ENCODE assay signal across 15 cellular contexts in genomic region chr20:48891235-48892048, GRCh38. TPM values are rescaled to one million over a fixed set of nuclear protein-coding genes. Genes with fewer than 3 reads are reported as not detected.
DNase-seq lines count a peak whose midpoint lies in the region; ATAC-seq, FAIRE-seq and TF ChIP-seq lines count a peak whose summit lies in the region.
"Had no signal": no experiment of that assay in that cellular context is flagged by ENCODE, and none has a peak within 500 bp of the region (broad histone marks: within the 10 kb centered on the region; RNA-seq: fewer than 3 reads in every experiment).

No MANE protein-coding gene starts in this region.

- no peak for TF ChIP-seq RAD21 in HepG2 (CRISPR knock-in tag; IDR thresholded peaks at IDR 0.05)

- H3K4me1 Mint-ChIP-seq in memory B cell, result peaks cover 28% of the 10 kb centered on the region

- BruUV-seq in HepG2 (replicated peaks; lab: Mats Ljungman, UMichigan), result no TSS peak

- H3K9me3 ChIP-seq in HepG2 (ENCODE audit: low read length) (no peaks in the 10 kb centered on the region), right lobe of liver (no peaks in the 10 kb centered on the region), RWPE2 (ENCODE audit: severe bottlenecking) (no peaks in the 10 kb centered on the region)

- H3K36me3 ChIP-seq in HepG2 (replicated peaks in 1 of 2; ENCODE audit: control insufficient read depth in 1 of 2, insufficient read depth in 2 of 2, low read length in 2 of 2) (no peaks in the 10 kb centered on the region), right lobe of liver (no peaks in the 10 kb centered on the region), RWPE2 (ENCODE audit: low read depth) (no peaks in the 10 kb centered on the region)

- peaks cover 0 to 15% of the 10 kb centered on the region in 2 experiments; a peak in 3 of 5 replicates for H3K27me3 ChIP-seq in HepG2 (ENCODE audit: control insufficient read depth in 1 of 2, insufficient read depth in 2 of 2, low read length in 2 of 2)
- no peaks in the 10 kb centered on the region for H3K27me3 ChIP-seq in right lobe of liver
- H3K27me3 ChIP-seq in RWPE2 (ENCODE audit: insufficient read depth, poor library complexity, severe bottlenecking), result no peaks in the 10 kb centered on the region

- FAIRE-seq in HepG2 (lab: Jason Lieb, UNC), result no peak
- FAIRE-seq: H1 had no signal

- H3K9me3 Mint-ChIP-seq in memory B cell, result peaks cover 8% of the 10 kb centered on the region
- H3K9me3 Mint-ChIP-seq: CD8-positive, alpha-beta memory T cell had no signal

- H3K4me2 ChIP-seq in HepG2 (ENCODE audit: low read depth, low read length), result no peak overlapping the region

- no peaks in the 10 kb centered on the region for H3K27me3 Mint-ChIP-seq in memory B cell

- no peak for DNase-seq in HepG2 (ENCODE audit: low spot score)
- no peak for DNase-seq in right lobe of liver
- DNase-seq in RWPE2 (ENCODE audit: low spot score), result no peak
- DNase-seq in memory B cell (ENCODE audit: low spot score in 2 of 2), result no peak
- no peak for DNase-seq in superior temporal gyrus (ENCODE audit: extremely low spot score)
- DNase-seq in DMS53 treated with DMSO at 0.1 percent for 48 hours (lab: John Stamatoyannopoulos, UW; ENCODE audit: unreplicated experiment), result no peak
- no peak for DNase-seq in NCI-H187 (lab: John Stamatoyannopoulos, UW)
- DNase-seq in A172 (ENCODE audit: low spot score), result no peak
- DNase-seq: ACHN; CD8-positive, alpha-beta memory T cell; HFFc6; Kasumi-1; NCI-H1436 treated with DMSO at 0.1 percent for 48 hours had no signal

- H3K79me2 ChIP-seq in HepG2 (ENCODE audit: insufficient read depth, low read length), result no peaks in the 10 kb centered on the region

- H3K9ac ChIP-seq in HepG2 (ENCODE audit: insufficient read depth, low read depth, low read length), result no peak overlapping the region

- H3K4me3 ChIP-seq in HepG2 (replicated peaks in 1 of 3; ENCODE audit: insufficient read depth in 1 of 3, low read depth in 2 of 3, low read length in 3 of 3) (no peak overlapping the region), right lobe of liver (no peak overlapping the region), RWPE2 (ENCODE audit: severe bottlenecking) (no peak overlapping the region)

- 0% methylated on average over 3 of the region's 4 CpGs for WGBS in HepG2 (ENCODE audit: low lambda C conversion rate)
- WGBS in right lobe of liver (ENCODE audit: insufficient coverage, low coverage, low lambda C conversion rate, missing lambda C conversion rate), result no CpG with 5 or more reads among the region's 4 CpGs

- ATAC-seq in HepG2 (no peak), right lobe of liver (no peak), RWPE2 (ENCODE audit: low read depth) (0 out of 3 replicates have a peak, but pooled peaks have one; percentile 34), memory B cell (ENCODE audit: low read depth) (peak; percentile 72)
- ATAC-seq: SK-N-SH treated with all-trans-retinoic acid at 6 μM for 48 hours had no signal

- in situ Hi-C loops in HepG2 (cut with HindIII; ENCODE audit: extremely low pct_ligation_motif_present, low pct_unique_long_range_greater_than_20kb), result no loop called here

- no peak for TF ChIP-seq EP300 in HepG2 (IDR thresholded peaks at IDR 0.05; ENCODE audit: low read depth in 2 of 2, low read length in 2 of 2)
- no peak for TF ChIP-seq EP300 in HepG2 (CRISPR knock-in tag; IDR thresholded peaks at IDR 0.05; ENCODE audit: borderline replicate concordance)

- TF ChIP-seq CTCF in HepG2 (CRISPR knock-in tag; IDR thresholded peaks at IDR 0.05) (no peak), right lobe of liver (IDR thresholded peaks at IDR 0.05) (no peak), RWPE2 (IDR thresholded peaks at IDR 0.05; ENCODE audit: poor library complexity, severe bottlenecking) (no peak)

- POLR2A ChIA-PET in HepG2 (lab: Yijun Ruan, JAX), result no interaction called here

- CTCF ChIA-PET in HepG2 (lab: Yijun Ruan, JAX; ENCODE audit: low intra/inter-chr PET ratio, low total read pairs), result no interaction called here

- no peaks in the 10 kb centered on the region for H3K4me1 ChIP-seq in HepG2 (ENCODE audit: insufficient read depth, low read length)
- H3K4me1 ChIP-seq in right lobe of liver, result no peaks in the 10 kb centered on the region
- no peaks in the 10 kb centered on the region for H3K4me1 ChIP-seq in RWPE2 (ENCODE audit: insufficient read depth, poor library complexity, severe bottlenecking)

- peaks cover 2% of the 10 kb centered on the region for H3K36me3 Mint-ChIP-seq in memory B cell

- no peak overlapping the region for H3K27ac ChIP-seq in HepG2 (ENCODE audit: extremely low read length, insufficient read depth, low read length)
- no peak overlapping the region for H3K27ac ChIP-seq in right lobe of liver
- no peak overlapping the region for H3K27ac ChIP-seq in RWPE2 (ENCODE audit: poor library complexity, severe bottlenecking)

- no peaks in the 10 kb centered on the region for H4K20me1 ChIP-seq in HepG2 (ENCODE audit: insufficient read depth, low read length)

- no peak overlapping the region for H3K4me3 Mint-ChIP-seq in memory B cell
- H3K4me3 Mint-ChIP-seq: CD8-positive, alpha-beta memory T cell; HFFc6 had no signal

- intact Hi-C loops in HepG2 (cut with micrococcal nuclease; ENCODE audit: unreplicated experiment) (no loop called here), right lobe of liver (cut with DNase I) (no loop called here)

- H3K27ac Mint-ChIP-seq in memory B cell, result peak overlapping the region; percentile 48
- H3K27ac Mint-ChIP-seq: CD8-positive, alpha-beta memory T cell; HFFc6 had no signal

- H2AFZ ChIP-seq in HepG2 (ENCODE audit: low read length), result no peak overlapping the region

- TF ChIP-seq POLR2A in HepG2 (IDR thresholded peaks at IDR 0.05; ENCODE audit: insufficient read depth in 1 of 2, low read depth in 2 of 2, low read length in 2 of 2) (no peak), right lobe of liver (IDR thresholded peaks at IDR 0.05) (no peak)

TF ChIP-seq in HepG2, 621 proteins besides CTCF, POLR2A, EP300 and RAD21 (continues in another document):
- TF ChIP-seq ZFX (CRISPR knock-in tag; IDR thresholded peaks at IDR 0.05; ENCODE audit: low read depth) (no peak), ZNF282 (IDR thresholded peaks at IDR 0.05; ENCODE audit: partially characterized antibody) (peak; percentile 36), SRY (CRISPR knock-in tag; IDR thresholded peaks at IDR 0.05) (no peak), TRIM22 (IDR thresholded peaks at IDR 0.05) (0 out of 2 replicates have a peak, but pooled peaks have one; percentile 79), ZNF512 (CRISPR knock-in tag; IDR thresholded peaks at IDR 0.05) (peak; percentile 85; the same call in 1 of the 2 replicates), ZNF44 (CRISPR knock-in tag; IDR thresholded peaks at IDR 0.05) (no peak), HCFC1 (IDR thresholded peaks at IDR 0.05; ENCODE audit: low read depth, low read length) (no peak), ATF7 (IDR thresholded peaks at IDR 0.05) (0 out of 2 replicates have a peak, but pooled peaks have one; percentile 20), ATF7 (CRISPR knock-in tag; IDR thresholded peaks at IDR 0.05) (no peak), PLRG1 (conservative IDR thresholded peaks at IDR 0.05) (peak; percentile 80)

RNA-seq across cellular contexts. Expression of gene ARFGEF2, which starts 30.1 kb away (rescaled TPM):
- 60.8 and 89.4 TPM in 2 replicates for total RNA-seq in HepG2 (2016; rRNA removed; fragmentation: Illumina TruSeq; extraction: Trizol)
- 12.9 and 14.8 TPM in 2 replicates for total RNA-seq in HepG2 (2016; cell fraction: cytosol; rRNA removed; fragmentation: Illumina TruSeq; extraction: Trizol; ENCODE audit: low read depth)
- 57.7 and 87.7 TPM in 2 replicates for total RNA-seq in HepG2 (2016; cell fraction: insoluble cytoplasmic fraction; rRNA removed; fragmentation: Illumina TruSeq; extraction: Trizol)
- total RNA-seq in HepG2 (2016; cell fraction: membrane; rRNA removed; fragmentation: Illumina TruSeq; extraction: Trizol), result 22.8 and 23.2 TPM in 2 replicates
- 61.8 and 69.9 TPM in 2 replicates for total RNA-seq in HepG2 (2016; cell fraction: nucleus; rRNA removed; fragmentation: Illumina TruSeq; extraction: Trizol)
- polyA plus RNA-seq in HepG2 (2011; rRNA removed), result 44.0 and 44.6 TPM in 2 replicates
- 26.6 and 34.6 TPM in 2 replicates for polyA plus RNA-seq in HepG2 (2011; cell fraction: cytosol; rRNA removed)
- polyA plus RNA-seq in HepG2 (2011; cell fraction: nucleus; rRNA removed), result 49.9 and 56.4 TPM in 2 replicates
- polyA plus RNA-seq in HepG2 (2012), result 42.2 and 43.8 TPM in 2 replicates
- 1.1 TPM in 2 replicates for polyA plus RNA-seq in HepG2 (2016; cell fraction: cytosol; fragmentation: Illumina TruSeq; extraction: Trizol; ENCODE audit: low read depth)
- polyA plus RNA-seq in HepG2 (2016; cell fraction: insoluble cytoplasmic fraction; fragmentation: Illumina TruSeq; extraction: Trizol; ENCODE audit: low read depth), result 38.0 and 39.6 TPM in 2 replicates
- polyA plus RNA-seq in HepG2 (2016; cell fraction: membrane; fragmentation: Illumina TruSeq; extraction: Trizol; ENCODE audit: low read depth), result 3.0 and 3.5 TPM in 2 replicates
- polyA plus RNA-seq in HepG2 (2016; cell fraction: nucleus; fragmentation: Illumina TruSeq; extraction: Trizol; ENCODE audit: insufficient read depth, low read depth), result 60.6 and 68.6 TPM in 2 replicates
- 69.3 and 130 TPM in 2 replicates for polyA minus RNA-seq in HepG2 (2011; rRNA and poly(A)+ RNA removed; ENCODE audit: low replicate concordance)
- 69.6 and 83.1 TPM in 2 replicates for polyA minus RNA-seq in HepG2 (2011; cell fraction: cytosol; rRNA and poly(A)+ RNA removed)
- polyA minus RNA-seq in HepG2 (2011; cell fraction: nucleus; rRNA and poly(A)+ RNA removed), result 96.2 and 117 TPM in 2 replicates
- 10 to 100 TPM; 23.4 to 30.0 (median 26.9) TPM for total RNA-seq in right lobe of liver
- total RNA-seq in A172 (2014; rRNA removed; shearing (Covaris generic)), result 25.2 and 30.7 TPM in 2 replicates

Comparison
In these comparisons a context has a peak if more than half of its experiments do, and no peak if none do; other contexts are left out.
1. ATAC-seq: peak in RWPE2 (single experiment) and memory B cell (single experiment); none in HepG2 (single experiment) and right lobe of liver (0 of 4).